17 cellular contexts compared by ENCODE assay signal in genomic region chr7:98472391-98473002, GRCh38.
"Had no signal": no experiment of that assay in that cellular context is flagged by ENCODE, and none has a peak within 500 bp of the region (broad histone marks: within the 10 kb centered on the region; RNA-seq: fewer than 3 reads in every experiment).

No MANE protein-coding gene starts in this region.

- H3K27ac ChIP-seq: esophagus squamous epithelium, parathyroid adenoma, thoracic aorta, upper lobe of left lung had no signal

- H3K9me3 ChIP-seq: mucosa of descending colon had no signal

- H3K4me3 ChIP-seq: esophagus squamous epithelium, mucosa of descending colon, thoracic aorta, upper lobe of left lung had no signal

- H3K9ac ChIP-seq: parathyroid adenoma had no signal

- H3K9me3 Mint-ChIP-seq: activated naive CD8-positive, alpha-beta T cell treated with anti-CD3 and anti-CD28 coated beads for 36 hours; activated T-helper 1 cell treated with anti-CD3 and anti-CD28 coated beads, Interleukin-12 subunit alpha, Interleukin-12 subunit beta, Interleukin-2, Interleukin-4 antibody, amounts not matched to agents 30 ng/mL and 10 ng/mL and 1 ng/mL, durations not matched to agents 14 hours and 24 hours and 36 hours; effector memory CD8-positive, alpha-beta T cell; natural killer cell had no signal

- DNase-seq: activated B cell treated with CpG ODN at 0.5 μM for 24 hours; activated CD4-positive, alpha-beta memory T cell treated with anti-CD3 and anti-CD28 coated beads for 36 hours; activated CD4-positive, alpha-beta T cell treated with anti-CD3 and anti-CD28 coated beads for 4 hours; activated naive CD8-positive, alpha-beta T cell treated with anti-CD3 and anti-CD28 coated beads for 36 hours; activated T-cell treated with anti-CD3 and anti-CD28 coated beads for 4 hours; amniotic stem cell; effector memory CD8-positive, alpha-beta T cell; esophagus squamous epithelium; mesenchymal stem cell; mucosa of descending colon; natural killer cell; stimulated activated naive B cell treated with anti-CD40 and anti-IgM and Interleukin-4, amounts not matched to agents 10 μg/mL and 1 μg/mL and 100 μg/mL, for 72 hours; upper lobe of left lung had no signal

- H3K36me3 ChIP-seq: esophagus squamous epithelium, thoracic aorta, upper lobe of left lung had no signal

- H3K4me1 ChIP-seq: parathyroid adenoma had no signal

- H3K27ac Mint-ChIP-seq: activated B cell treated with CpG ODN at 0.5 μM for 24 hours; activated CD4-positive, alpha-beta memory T cell treated with anti-CD3 and anti-CD28 coated beads for 36 hours; activated naive CD8-positive, alpha-beta T cell treated with anti-CD3 and anti-CD28 coated beads for 36 hours; activated T-helper 1 cell treated with anti-CD3 and anti-CD28 coated beads, Interleukin-12 subunit alpha, Interleukin-12 subunit beta, Interleukin-2, Interleukin-4 antibody, amounts not matched to agents 30 ng/mL and 10 ng/mL and 1 ng/mL, durations not matched to agents 14 hours and 24 hours and 36 hours; dendritic cell treated with granulocyte-macrophage colony-stimulating factor and Interleukin-4, amounts not matched to agents 40 ng/mL and 50 ng/mL, for 4 days; effector memory CD8-positive, alpha-beta T cell; natural killer cell; stimulated activated naive B cell treated with anti-CD40 and anti-IgM and Interleukin-4, amounts not matched to agents 10 μg/mL and 1 μg/mL and 100 μg/mL, for 72 hours had no signal

- H3K4me3 Mint-ChIP-seq: activated B cell treated with CpG ODN at 0.5 μM for 24 hours; activated CD4-positive, alpha-beta memory T cell treated with anti-CD3 and anti-CD28 coated beads for 36 hours; activated naive CD8-positive, alpha-beta T cell treated with anti-CD3 and anti-CD28 coated beads for 36 hours; activated T-helper 1 cell treated with anti-CD3 and anti-CD28 coated beads, Interleukin-12 subunit alpha, Interleukin-12 subunit beta, Interleukin-2, Interleukin-4 antibody, amounts not matched to agents 30 ng/mL and 10 ng/mL and 1 ng/mL, durations not matched to agents 14 hours and 24 hours and 36 hours; dendritic cell treated with granulocyte-macrophage colony-stimulating factor and Interleukin-4, amounts not matched to agents 40 ng/mL and 50 ng/mL, for 4 days; natural killer cell; stimulated activated naive B cell treated with anti-CD40 and anti-IgM and Interleukin-4, amounts not matched to agents 10 μg/mL and 1 μg/mL and 100 μg/mL, for 72 hours had no signal

- H3K36me3 Mint-ChIP-seq: activated CD4-positive, alpha-beta memory T cell treated with anti-CD3 and anti-CD28 coated beads for 36 hours; activated naive CD8-positive, alpha-beta T cell treated with anti-CD3 and anti-CD28 coated beads for 36 hours; natural killer cell; stimulated activated naive B cell treated with anti-CD40 and anti-IgM and Interleukin-4, amounts not matched to agents 10 μg/mL and 1 μg/mL and 100 μg/mL, for 72 hours had no signal
